25 cellular contexts compared by ENCODE assay signal in the genomic region with DNA sequence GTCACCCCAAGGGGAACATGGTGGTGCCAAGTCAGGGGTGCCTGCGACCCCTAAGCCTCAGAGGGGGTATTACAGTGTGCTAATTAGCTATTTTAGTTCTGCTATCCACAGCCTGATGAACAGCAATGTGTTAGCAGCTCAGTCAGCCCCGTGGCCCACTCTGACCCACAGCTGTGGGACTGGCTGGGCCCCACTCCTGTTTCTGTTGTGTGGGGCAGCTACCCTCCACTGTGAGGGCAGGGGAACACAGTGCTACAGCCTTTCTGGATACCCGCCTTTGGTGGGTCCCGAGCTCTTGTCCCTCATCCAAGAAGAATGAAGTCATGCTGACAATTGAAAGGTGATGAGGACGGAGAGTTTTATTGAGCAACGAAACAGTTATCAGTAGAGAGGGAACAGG.
DNase-seq lines count a peak whose midpoint lies in the region; ATAC-seq, FAIRE-seq and TF ChIP-seq lines count a peak whose summit lies in the region.
"Had no signal": no experiment of that assay in that cellular context is flagged by ENCODE, and none has a peak within 500 bp of the region (broad histone marks: within the 10 kb centered on the region; RNA-seq: fewer than 3 reads in every experiment).

No MANE protein-coding gene starts in this region.

- H3K4me1 Mint-ChIP-seq in activated CD4-positive, alpha-beta memory T cell treated with anti-CD3 and anti-CD28 coated beads for 36 hours (ENCODE audit: low read depth): no peaks in the 10 kb centered on the region
- H3K4me1 Mint-ChIP-seq: CD4-positive, CD25-positive, alpha-beta regulatory T cell had no signal

- no peak for TF ChIP-seq CTCF in HEK293 (tag by site-specific recombination; IDR thresholded peaks at IDR 0.05)
- TF ChIP-seq CTCF in H1 (IDR thresholded peaks at IDR 0.05; ENCODE audit: control extremely low read depth in 1 of 3, insufficient read depth in 1 of 3, low read depth in 1 of 3, low read length in 3 of 3): peak; percentile 1 to 30 (median 21); a peak in 2 of 4 replicates

- peaks cover 3% of the 10 kb centered on the region for H3K27me3 Mint-ChIP-seq in activated CD4-positive, alpha-beta memory T cell treated with anti-CD3 and anti-CD28 coated beads for 36 hours
- H3K27me3 Mint-ChIP-seq: CD4-positive, CD25-positive, alpha-beta regulatory T cell had no signal

- TF ChIP-seq RAD21 in H1 (IDR thresholded peaks at IDR 0.05 in 1 of 2, conservative IDR thresholded peaks at IDR 0.05 in 1 of 2; ENCODE audit: low read depth in 2 of 2, low read length in 2 of 2): 0 out of 4 replicates have a peak, but pooled peaks of 1 of the 2 experiments have one; percentile 2

- no peak overlapping the region for H3K18ac ChIP-seq in H1 (ENCODE audit: extremely low read depth, low read length)

- CTCF ChIA-PET in HEK293 (lab: Yijun Ruan, JAX): no interaction called here
- CTCF ChIA-PET in H1 (lab: Charles Lee; ENCODE audit: partially characterized antibody): interaction anchor here (0.9 to 1.2 kb wide), 3 partner anchors 9 to 790 kb away, joined by 3 read pairs; no protein-coding TSS in a partner anchor
- CTCF ChIA-PET in activated CD4-positive, alpha-beta memory T cell treated with anti-CD3 and anti-CD28 coated beads for 36 hours (lab: Charles Lee): interaction anchor here (0.7 kb wide), 1 partner anchor 315 kb away, joined by 3 read pairs; no protein-coding TSS in a partner anchor

- no peak for TF ChIP-seq EP300 in H1 (IDR thresholded peaks at IDR 0.05; ENCODE audit: borderline replicate concordance in 1 of 2, low read depth in 2 of 2, low read length in 2 of 2)

- no peak overlapping the region for H2BK20ac ChIP-seq in H1 (ENCODE audit: low read length)

- H3K27ac ChIP-seq in HEK293 (ENCODE audit: extremely low read depth, low read depth, low read length) (no peak overlapping the region), Karpas-422 (ENCODE audit: low read length) (no peak overlapping the region), H1 (ENCODE audit: low read depth, low read length) (no peak overlapping the region)
- H3K27ac ChIP-seq: BLaER1 had no signal

- H3K4me2 ChIP-seq in Karpas-422 (ENCODE audit: low read depth, low read length, poor library complexity, severe bottlenecking) (no peak overlapping the region), H1 (ENCODE audit: insufficient read depth in 1 of 2, low read depth in 2 of 2, low read length in 2 of 2) (no peak overlapping the region)
- H3K4me2 ChIP-seq: BLaER1 had no signal

- no peaks in the 10 kb centered on the region for H3K23me2 ChIP-seq in H1 (ENCODE audit: low read depth, low read length)

- H2BK12ac ChIP-seq in H1 (ENCODE audit: low read depth, low read length): no peak overlapping the region; the same call in 1 of the 2 replicates

- peaks cover 3% of the 10 kb centered on the region for H3K9me3 Mint-ChIP-seq in activated CD4-positive, alpha-beta memory T cell treated with anti-CD3 and anti-CD28 coated beads for 36 hours

- intact Hi-C loops in activated CD4-positive, alpha-beta memory T cell treated with anti-CD3 and anti-CD28 coated beads for 36 hours (cut with micrococcal nuclease): no loop called here

- TF ChIP-seq POLR2A in H1 (IDR thresholded peaks at IDR 0.05; ENCODE audit: control extremely low read depth in 1 of 2, low read depth in 2 of 2, low read length in 2 of 2): no peak

- H4K5ac ChIP-seq in H1 (ENCODE audit: insufficient read length, low read depth, low read length): no peak overlapping the region

- no peak overlapping the region for H3K4ac ChIP-seq in H1 (replicated peaks; ENCODE audit: insufficient read length, low read depth, low read length)

- no peak overlapping the region for H3K56ac ChIP-seq in H1 (replicated peaks; ENCODE audit: insufficient read length, low read depth, low read length)

- H2BK120ac ChIP-seq in H1 (replicated peaks; ENCODE audit: low read depth, low read length): no peak overlapping the region

- H2BK5ac ChIP-seq in H1 (ENCODE audit: low read depth, low read length): no peak overlapping the region

- H3K23ac ChIP-seq in H1 (ENCODE audit: insufficient read length): no peak overlapping the region

- H3K27me3 ChIP-seq in Karpas-422 (ENCODE audit: low read length) (no peaks in the 10 kb centered on the region), H1 (replicated peaks in 1 of 4; ENCODE audit: control insufficient read depth in 3 of 4, extremely low read depth in 1 of 4, insufficient read depth in 3 of 4, low read length in 3 of 4) (no peaks in the 10 kb centered on the region)
- H3K27me3 ChIP-seq: BE2C, BLaER1 had no signal

- H3K9me3 ChIP-seq in HEK293 (ENCODE audit: control insufficient read depth, insufficient read depth, low read depth, low read length): no peaks in the 10 kb centered on the region
- no peaks in the 10 kb centered on the region for H3K9me3 ChIP-seq in Karpas-422 (ENCODE audit: low read length)
- no peaks in the 10 kb centered on the region for H3K9me3 ChIP-seq in H1 (ENCODE audit: insufficient read depth in 2 of 2, low read depth in 1 of 2, low read length in 1 of 2)
- H3K9me3 ChIP-seq: BE2C had no signal

- WGBS in H1 (ENCODE audit: extremely low coverage in 1 of 2, insufficient coverage in 1 of 2, insufficient read length in 1 of 2, insufficient replicate concordance in 2 of 2, low coverage in 1 of 2, low lambda C conversion rate in 2 of 2, missing lambda C conversion rate in 1 of 2), 2 experiments: 86% methylated on average over 6 of the region's 6 CpGs; no CpG with 5 or more reads in 1 of the 2 experiments

- H3K4me3 ChIP-seq in HEK293 (ENCODE audit: low read depth, low read length) (no peak overlapping the region), Karpas-422 (ENCODE audit: low read length) (no peak overlapping the region), H1 (ENCODE audit: extremely low read depth in 1 of 4, insufficient read depth in 2 of 4, low read depth in 3 of 4, low read length in 4 of 4) (no peak overlapping the region)
- H3K4me3 ChIP-seq: BLaER1, GM12878 had no signal

- no peaks in the 10 kb centered on the region for H3K36me3 ChIP-seq in HEK293 (ENCODE audit: control insufficient read depth in 2 of 2, insufficient read depth in 1 of 2, low read length in 2 of 2)
- no peaks in the 10 kb centered on the region for H3K36me3 ChIP-seq in Karpas-422 (ENCODE audit: insufficient read depth, low read length)
- H3K36me3 ChIP-seq in H1 (ENCODE audit: control insufficient read depth in 2 of 4, insufficient read depth in 4 of 4, low read length in 3 of 4): no peaks in the 10 kb centered on the region
- H3K36me3 ChIP-seq: BE2C, BLaER1 had no signal

- peaks cover 1% of the 10 kb centered on the region for H3K36me3 Mint-ChIP-seq in activated CD4-positive, alpha-beta memory T cell treated with anti-CD3 and anti-CD28 coated beads for 36 hours
- H3K36me3 Mint-ChIP-seq: CD14-positive monocyte; CD4-positive, alpha-beta memory T cell; CD4-positive, CD25-positive, alpha-beta regulatory T cell; CD8-positive, alpha-beta memory T cell had no signal

- H3K4me1 ChIP-seq in HEK293 (ENCODE audit: control insufficient read depth, insufficient read depth, low read length) (no peaks in the 10 kb centered on the region), Karpas-422 (ENCODE audit: low read length) (no peaks in the 10 kb centered on the region), H1 (replicated peaks in 1 of 4; ENCODE audit: control insufficient read depth in 3 of 4, insufficient read depth in 4 of 4, low read length in 3 of 4) (no peaks in the 10 kb centered on the region)
- H3K4me1 ChIP-seq: BE2C had no signal

- no peak overlapping the region for H3K4me3 Mint-ChIP-seq in activated CD4-positive, alpha-beta memory T cell treated with anti-CD3 and anti-CD28 coated beads for 36 hours
- H3K4me3 Mint-ChIP-seq: CD14-positive monocyte; CD4-positive, alpha-beta memory T cell; CD4-positive, CD25-positive, alpha-beta regulatory T cell; CD8-positive, alpha-beta memory T cell had no signal

- no peak overlapping the region for H2AFZ ChIP-seq in Karpas-422 (ENCODE audit: low read length)
- no peak overlapping the region for H2AFZ ChIP-seq in H1 (ENCODE audit: low read length)

- no peaks in the 10 kb centered on the region for H3K9me2 ChIP-seq in Karpas-422 (replicated peaks; ENCODE audit: insufficient read depth, low read length)

- no peak overlapping the region for H4K8ac ChIP-seq in H1 (ENCODE audit: extremely low read depth, insufficient read depth, low read length)

- no peak overlapping the region for H2BK15ac ChIP-seq in H1 (ENCODE audit: low read length)

- POLR2A ChIA-PET in HEK293 (lab: Yijun Ruan, JAX) (no interaction called here), H1 (lab: Charles Lee; ENCODE audit: partially characterized antibody) (no interaction called here)
- POLR2A ChIA-PET in activated CD4-positive, alpha-beta memory T cell treated with anti-CD3 and anti-CD28 coated beads for 36 hours (lab: Charles Lee): no interaction called here

- no peaks in the 10 kb centered on the region for H3K79me1 ChIP-seq in H1 (ENCODE audit: low read depth, low read length)

- H4K20me1 ChIP-seq in Karpas-422 (ENCODE audit: insufficient read depth, low read depth, low read length) (no peaks in the 10 kb centered on the region), H1 (replicated peaks in 1 of 2; ENCODE audit: control insufficient read depth in 1 of 2, insufficient read depth in 2 of 2, low read length in 2 of 2) (no peaks in the 10 kb centered on the region)
- H4K20me1 ChIP-seq: BLaER1 had no signal

- no peak overlapping the region for H3K9ac ChIP-seq in Karpas-422 (ENCODE audit: low read length)
- H3K9ac ChIP-seq in H1 (replicated peaks in 1 of 4; ENCODE audit: extremely low read depth in 1 of 4, low read depth in 3 of 4, low read length in 3 of 4): no peak overlapping the region
- H3K9ac ChIP-seq: BLaER1 had no signal

- no peak overlapping the region for H4K91ac ChIP-seq in H1 (replicated peaks; ENCODE audit: insufficient read length, low read length)

- ATAC-seq in esophagus mucosa: no peak
- ATAC-seq: GM12878 had no signal

- no peak overlapping the region for H3K27ac Mint-ChIP-seq in activated CD4-positive, alpha-beta memory T cell treated with anti-CD3 and anti-CD28 coated beads for 36 hours
- H3K27ac Mint-ChIP-seq: CD14-positive monocyte; CD4-positive, alpha-beta memory T cell; CD4-positive, CD25-positive, alpha-beta regulatory T cell had no signal

- H2AK5ac ChIP-seq in H1 (ENCODE audit: low read depth, low read length): no peak overlapping the region

- peak; percentile 53 for DNase-seq in Karpas-422
- no peak for DNase-seq in H1 (ENCODE audit: low read depth in 1 of 2, low spot score in 2 of 2)
- no peak for DNase-seq in DMS153 (lab: John Stamatoyannopoulos, UW)
- no peak for DNase-seq in NCI-H1417 (lab: John Stamatoyannopoulos, UW)
- no peak for DNase-seq in activated CD4-positive, alpha-beta memory T cell treated with anti-CD3 and anti-CD28 coated beads for 36 hours
- DNase-seq: 8988T; ACHN; BE2C; C1 segment of cervical spinal cord; CD4-positive, alpha-beta memory T cell; CD4-positive, CD25-positive, alpha-beta regulatory T cell; CD8-positive, alpha-beta memory T cell; COR-L47; DMS 273 treated with DMSO at 0.1 percent for 48 hours; DMS79 treated with DMSO at 0.1 percent for 48 hours; GF-D8 had no signal

- H3K14ac ChIP-seq in H1 (ENCODE audit: insufficient read length): no peak overlapping the region

- FAIRE-seq in H1 (lab: Jason Lieb, UNC): no peak
- FAIRE-seq: A204.1, G401.6, GM12878, GM12892, GM18507 had no signal

- no peaks in the 10 kb centered on the region for H3K79me2 ChIP-seq in Karpas-422 (ENCODE audit: low read length)
- H3K79me2 ChIP-seq in H1 (ENCODE audit: control insufficient read depth in 1 of 2, insufficient read depth in 2 of 2, low read length in 2 of 2): no peaks in the 10 kb centered on the region

Comparison
In these comparisons a context has a peak if more than half of its experiments do, and no peak if none do; other contexts are left out.
1. Of the 6 proteins assayed by ChIP-seq in both HEK293 and H1: peak only in HEK293: none; only in H1: CTCF; in both: none; in neither: 5.